In the genomic region with DNA sequence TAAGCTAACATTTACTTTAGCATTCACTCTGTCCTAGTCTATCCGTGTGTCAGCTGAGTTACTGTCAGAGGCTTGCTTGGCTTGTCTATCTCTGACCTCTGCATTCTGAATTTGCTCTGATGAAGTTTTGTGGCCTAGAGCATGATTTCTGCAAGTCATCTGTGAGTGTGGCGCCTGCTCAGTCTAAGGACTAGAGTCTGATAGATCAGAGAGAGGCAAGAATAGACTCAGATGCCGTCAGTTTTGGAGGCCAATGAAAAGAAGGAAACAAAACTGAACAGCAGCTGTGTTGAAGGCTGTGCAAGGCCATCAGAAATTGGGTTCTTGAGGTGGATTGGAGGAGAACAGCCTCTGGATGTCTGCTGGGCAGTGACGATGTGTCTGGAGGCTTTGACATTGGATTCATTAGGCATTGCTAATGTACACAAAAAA, we compare ENCODE assay signal across 12 cellular contexts.
DNase-seq lines count a peak whose midpoint lies in the region; ATAC-seq and TF ChIP-seq lines count a peak whose summit lies in the region.
"Had no signal": no experiment of that assay in that cellular context is flagged by ENCODE, and none has a peak within 500 bp of the region (broad histone marks: within the 10 kb centered on the region; RNA-seq: fewer than 3 reads in every experiment).

No MANE protein-coding gene starts in this region.

- H3K36me3 Mint-ChIP-seq in nephron (ENCODE audit: low read depth): peaks cover 15% of the 10 kb centered on the region
- no peaks in the 10 kb centered on the region for H3K36me3 Mint-ChIP-seq in activated naive CD8-positive, alpha-beta T cell treated with anti-CD3 and anti-CD28 coated beads for 36 hours

- peak overlapping the region; percentile 82 to 93 (median 91) for H3K27ac Mint-ChIP-seq in nephron
- H3K27ac Mint-ChIP-seq in activated naive CD8-positive, alpha-beta T cell treated with anti-CD3 and anti-CD28 coated beads for 36 hours: no peak overlapping the region
- H3K27ac Mint-ChIP-seq: activated CD8-positive, alpha-beta T cell treated with anti-CD3 and anti-CD28 coated beads, Interleukin-2, amount 10 ng/mL, durations not matched to agents 7 days and 5 days; nephron progenitor cell had no signal

- H3K27ac ChIP-seq in SJCRH30: peak overlapping the region; percentile 11; the same call in 1 of the 2 replicates
- H3K27ac ChIP-seq: PC-9 had no signal

- no peak overlapping the region for H3K4me3 ChIP-seq in SJCRH30
- H3K4me3 ChIP-seq: PC-9 had no signal

- no peak for TF ChIP-seq CTCF in nephron (IDR thresholded peaks at IDR 0.05; ENCODE audit: unreplicated experiment in 3 of 3)

- DNase-seq in A172 (ENCODE audit: low spot score): peak; percentile 67
- peak; percentile 34 to 59 for DNase-seq in SJCRH30
- DNase-seq in fibroblast of peridontal ligament (ENCODE audit: extremely low read depth): peak; percentile 59
- DNase-seq in activated CD4-positive, alpha-beta T cell treated with anti-CD3 and anti-CD28 coated beads for 1 hour: no peak
- DNase-seq in activated naive CD8-positive, alpha-beta T cell treated with anti-CD3 and anti-CD28 coated beads for 36 hours: no peak
- DNase-seq in ecto neural progenitor cell (ENCODE audit: low spot score): no peak
- DNase-seq: activated CD8-positive, alpha-beta T cell treated with anti-CD3 and anti-CD28 coated beads, Interleukin-2, amount 10 ng/mL, durations not matched to agents 7 days and 5 days; nephron progenitor cell; PC-9; stimulated activated CD8-positive, alpha-beta memory T cell treated with anti-CD3 and anti-CD28 coated beads, Interleukin-4, amount 100 ng/mL, for 48 hours had no signal

- no peaks in the 10 kb centered on the region for H3K36me3 ChIP-seq in SJCRH30

- no peaks in the 10 kb centered on the region for H3K27me3 Mint-ChIP-seq in nephron (ENCODE audit: low read depth)
- H3K27me3 Mint-ChIP-seq in activated naive CD8-positive, alpha-beta T cell treated with anti-CD3 and anti-CD28 coated beads for 36 hours: peaks cover 3% of the 10 kb centered on the region

- peak overlapping the region in 2 of 3 experiments; percentile 28 to 51 for H3K4me3 Mint-ChIP-seq in nephron
- no peak overlapping the region for H3K4me3 Mint-ChIP-seq in activated naive CD8-positive, alpha-beta T cell treated with anti-CD3 and anti-CD28 coated beads for 36 hours
- H3K4me3 Mint-ChIP-seq: activated CD8-positive, alpha-beta T cell treated with anti-CD3 and anti-CD28 coated beads, Interleukin-2, amount 10 ng/mL, durations not matched to agents 7 days and 5 days; nephron progenitor cell had no signal

- no peaks in the 10 kb centered on the region for H3K9me3 Mint-ChIP-seq in nephron
- peaks cover under 1% of the 10 kb centered on the region for H3K9me3 Mint-ChIP-seq in activated naive CD8-positive, alpha-beta T cell treated with anti-CD3 and anti-CD28 coated beads for 36 hours

- H3K4me1 Mint-ChIP-seq in nephron: peaks cover 25% of the 10 kb centered on the region
- no peaks in the 10 kb centered on the region for H3K4me1 Mint-ChIP-seq in activated naive CD8-positive, alpha-beta T cell treated with anti-CD3 and anti-CD28 coated beads for 36 hours

- ATAC-seq in GM19397 (IDR thresholded peaks at IDR 0.05; ENCODE audit: unreplicated experiment): no peak
- ATAC-seq: activated CD8-positive, alpha-beta T cell treated with anti-CD3 and anti-CD28 coated beads, Interleukin-2, amount 10 ng/mL, durations not matched to agents 7 days and 5 days had no signal

- no peaks in the 10 kb centered on the region; the same call in 1 of the 2 replicates for H3K9me3 ChIP-seq in SJCRH30 (replicated peaks)

- H3K27me3 ChIP-seq in SJCRH30: no peaks in the 10 kb centered on the region

- peaks cover 23% of the 10 kb centered on the region for H3K4me1 ChIP-seq in SJCRH30

Comparison
In these comparisons a context has a peak if more than half of its experiments do, and no peak if none do; other contexts are left out.
1. DNase-seq: peak in A172 (single experiment), SJCRH30 (2 of 2) and fibroblast of peridontal ligament (single experiment); none in activated CD4-positive, alpha-beta T cell treated with anti-CD3 and anti-CD28 coated beads for 1 hour (single experiment), activated naive CD8-positive, alpha-beta T cell treated with anti-CD3 and anti-CD28 coated beads for 36 hours (single experiment) and ecto neural progenitor cell (single experiment).